1 cellular context compared by ENCODE assay signal in genomic region chr10:72243822-72244437, GRCh38.
TF ChIP-seq lines count a peak whose summit lies in the region.

No MANE protein-coding gene starts in this region.

TF ChIP-seq in IMR-90, 13 proteins besides CTCF, POLR2A, EP300 and RAD21:
- no peak for TF ChIP-seq RCOR1 (IDR thresholded peaks at IDR 0.05; ENCODE audit: insufficient replicate concordance, low read length)
- no peak for TF ChIP-seq CHD1 (IDR thresholded peaks at IDR 0.05; ENCODE audit: low read depth, low read length)
- TF ChIP-seq FOS (IDR thresholded peaks at IDR 0.05; ENCODE audit: low read depth, low read length), result no peak
- TF ChIP-seq BHLHE40 (IDR thresholded peaks at IDR 0.05; ENCODE audit: low read depth, low read length), result no peak; the same call in 1 of the 2 replicates
- TF ChIP-seq MAFK (IDR thresholded peaks at IDR 0.05; ENCODE audit: low read depth, low read length), result peak; percentile 35; the same call in 1 of the 2 replicates
- no peak for TF ChIP-seq MXI1 (IDR thresholded peaks at IDR 0.05; ENCODE audit: borderline replicate concordance, low read depth, low read length)
- TF ChIP-seq MAZ (IDR thresholded peaks at IDR 0.05; ENCODE audit: borderline replicate concordance, low read depth, low read length), result no peak
- no peak for TF ChIP-seq ELK1 (IDR thresholded peaks at IDR 0.05; ENCODE audit: borderline replicate concordance, low read depth, low read length)
- peak; percentile 92 for TF ChIP-seq CEBPB (IDR thresholded peaks at IDR 0.05; ENCODE audit: low read depth, low read length)
